Comparison of ENCODE assay signal across 14 cellular contexts in genomic region chr17:81456091-81456490, GRCh38.
"Had no signal": no experiment of that assay in that cellular context is flagged by ENCODE, and none has a peak within 500 bp of the region (broad histone marks: within the 10 kb centered on the region; RNA-seq: fewer than 3 reads in every experiment).

No MANE protein-coding gene starts in this region.

- DNase-seq: activated naive CD4-positive, alpha-beta T cell treated with Interleukin-2 at 50 U/mL for 16 hours; central memory CD4-positive, alpha-beta T cell; effector CD8-positive, alpha-beta T cell; left ventricle myocardium superior; nucleus accumbens; stimulated activated CD4-positive, alpha-beta T cell treated with anti-CD3 and anti-CD28 coated beads, Interleukin-2, amount 100 ng/mL, for 48 hours; stimulated activated naive CD8-positive, alpha-beta T cell treated with anti-CD3 and anti-CD28 coated beads, Interleukin-15, Interleukin-2, amounts not matched to agents 100 U/mL and 50 U/mL, for 24 hours; testis had no signal

- ATAC-seq: gastroesophageal sphincter; left ventricle myocardium superior; sciatic nerve; stimulated activated naive CD8-positive, alpha-beta T cell treated with anti-CD3 and anti-CD28 coated beads, Interleukin-15, Interleukin-2, amounts not matched to agents 100 U/mL and 50 U/mL, for 24 hours had no signal

- H3K9me3 ChIP-seq: adrenal gland, gastroesophageal sphincter, testis had no signal

- H3K27me3 Mint-ChIP-seq: progenitor cell of endocrine pancreas had no signal

- H3K27ac ChIP-seq: coronary artery, epithelial cell of prostate, testis had no signal

- H3K27me3 ChIP-seq: adrenal gland, gastroesophageal sphincter, testis had no signal

- H3K36me3 ChIP-seq: adrenal gland had no signal

- H3K4me1 ChIP-seq: gastroesophageal sphincter, testis had no signal

- H3K4me3 ChIP-seq: adrenal gland, coronary artery, gastroesophageal sphincter, testis had no signal
